ENCODE assay signal across 1 cellular context in the genomic region with DNA sequence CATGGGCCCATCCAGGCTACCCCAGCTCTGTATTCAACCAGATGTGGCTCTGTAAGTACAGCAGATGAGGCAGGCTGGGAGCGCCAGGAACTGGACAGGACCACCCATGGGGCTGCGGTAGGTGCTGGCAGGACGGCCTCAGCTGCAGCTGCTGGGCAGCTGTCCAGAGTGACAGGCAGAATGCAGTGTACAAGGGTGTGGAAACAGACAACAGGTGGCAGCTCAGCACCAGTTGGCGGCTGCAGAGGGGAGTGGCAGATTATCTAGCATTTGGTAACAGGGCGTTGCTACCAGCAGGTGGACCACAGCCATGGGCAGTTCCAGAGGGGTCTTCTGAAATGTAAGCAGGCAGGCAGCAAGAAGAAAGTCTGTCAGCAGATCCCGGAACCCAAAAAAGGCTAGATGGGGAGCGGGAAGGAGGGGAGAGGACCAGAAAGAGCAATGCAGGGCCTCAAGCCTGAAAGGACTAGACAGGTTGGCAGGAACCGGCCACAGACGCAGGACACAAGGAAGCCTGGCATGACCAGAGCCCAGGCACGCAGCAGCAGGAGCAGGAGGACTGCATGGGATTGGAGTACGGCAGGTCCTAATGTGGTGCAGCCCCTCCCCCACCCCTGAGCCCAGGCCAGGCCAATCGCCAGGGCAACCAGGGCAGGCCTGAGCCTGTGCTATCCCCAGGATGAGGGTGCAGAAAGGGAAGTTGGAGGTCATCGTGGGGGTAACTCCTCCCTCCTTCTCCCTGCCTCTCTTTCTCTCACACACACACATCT.
TF ChIP-seq lines count a peak whose summit lies in the region.

No MANE protein-coding gene starts in this region.

TF ChIP-seq in HCT116, 20 proteins besides CTCF, POLR2A, EP300 and RAD21 (continued from another document):
- TF ChIP-seq, protein P1, sequence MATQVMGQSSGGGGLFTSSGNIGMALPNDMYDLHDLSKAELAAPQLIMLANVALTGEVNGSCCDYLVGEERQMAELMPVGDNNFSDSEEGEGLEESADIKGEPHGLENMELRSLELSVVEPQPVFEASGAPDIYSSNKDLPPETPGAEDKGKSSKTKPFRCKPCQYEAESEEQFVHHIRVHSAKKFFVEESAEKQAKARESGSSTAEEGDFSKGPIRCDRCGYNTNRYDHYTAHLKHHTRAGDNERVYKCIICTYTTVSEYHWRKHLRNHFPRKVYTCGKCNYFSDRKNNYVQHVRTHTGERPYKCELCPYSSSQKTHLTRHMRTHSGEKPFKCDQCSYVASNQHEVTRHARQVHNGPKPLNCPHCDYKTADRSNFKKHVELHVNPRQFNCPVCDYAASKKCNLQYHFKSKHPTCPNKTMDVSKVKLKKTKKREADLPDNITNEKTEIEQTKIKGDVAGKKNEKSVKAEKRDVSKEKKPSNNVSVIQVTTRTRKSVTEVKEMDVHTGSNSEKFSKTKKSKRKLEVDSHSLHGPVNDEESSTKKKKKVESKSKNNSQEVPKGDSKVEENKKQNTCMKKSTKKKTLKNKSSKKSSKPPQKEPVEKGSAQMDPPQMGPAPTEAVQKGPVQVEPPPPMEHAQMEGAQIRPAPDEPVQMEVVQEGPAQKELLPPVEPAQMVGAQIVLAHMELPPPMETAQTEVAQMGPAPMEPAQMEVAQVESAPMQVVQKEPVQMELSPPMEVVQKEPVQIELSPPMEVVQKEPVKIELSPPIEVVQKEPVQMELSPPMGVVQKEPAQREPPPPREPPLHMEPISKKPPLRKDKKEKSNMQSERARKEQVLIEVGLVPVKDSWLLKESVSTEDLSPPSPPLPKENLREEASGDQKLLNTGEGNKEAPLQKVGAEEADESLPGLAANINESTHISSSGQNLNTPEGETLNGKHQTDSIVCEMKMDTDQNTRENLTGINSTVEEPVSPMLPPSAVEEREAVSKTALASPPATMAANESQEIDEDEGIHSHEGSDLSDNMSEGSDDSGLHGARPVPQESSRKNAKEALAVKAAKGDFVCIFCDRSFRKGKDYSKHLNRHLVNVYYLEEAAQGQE (IDR thresholded peaks at IDR 0.05; ENCODE audit: low read depth), result no peak
- TF ChIP-seq ZFX (IDR thresholded peaks at IDR 0.05) (no peak), CBX3 (IDR thresholded peaks at IDR 0.05; ENCODE audit: low read depth) (no peak), JUND (IDR thresholded peaks at IDR 0.05) (no peak), FOSL1 (IDR thresholded peaks at IDR 0.05; ENCODE audit: low read depth) (no peak), EZH2 (IDR thresholded peaks at IDR 0.05) (no peak), SIN3A (IDR thresholded peaks at IDR 0.05; ENCODE audit: low read depth) (no peak), EZH2phosphoT487 (IDR thresholded peaks at IDR 0.05; ENCODE audit: borderline replicate concordance) (no peak), ELF1 (IDR thresholded peaks at IDR 0.05; ENCODE audit: borderline replicate concordance, low read depth) (no peak)
- TF ChIP-seq, protein P2, sequence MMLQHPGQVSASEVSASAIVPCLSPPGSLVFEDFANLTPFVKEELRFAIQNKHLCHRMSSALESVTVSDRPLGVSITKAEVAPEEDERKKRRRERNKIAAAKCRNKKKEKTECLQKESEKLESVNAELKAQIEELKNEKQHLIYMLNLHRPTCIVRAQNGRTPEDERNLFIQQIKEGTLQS (IDR thresholded peaks at IDR 0.05), result no peak
